ENCODE assay signal across 1 cellular context in genomic region chr4:10102193-10102980, GRCh38.
TF ChIP-seq lines count a peak whose summit lies in the region.

No MANE protein-coding gene starts in this region.

TF ChIP-seq in K562, 482 proteins besides CTCF, POLR2A, EP300 and RAD21:
- TF ChIP-seq MLLT1 (IDR thresholded peaks at IDR 0.05) (no peak), POLR3G (IDR thresholded peaks at IDR 0.05; ENCODE audit: extremely low read depth, insufficient read length, insufficient replicate concordance) (no peak), RBM17 (IDR thresholded peaks at IDR 0.05; ENCODE audit: borderline replicate concordance, low read depth, low read length) (no peak), RBFOX2 (IDR thresholded peaks at IDR 0.05; ENCODE audit: low read depth, low read length) (peak; percentile 15; the same call in 1 of the 2 replicates), POLR2G (IDR thresholded peaks at IDR 0.05; ENCODE audit: low read depth, low read length) (no peak)
